In the genomic region with DNA sequence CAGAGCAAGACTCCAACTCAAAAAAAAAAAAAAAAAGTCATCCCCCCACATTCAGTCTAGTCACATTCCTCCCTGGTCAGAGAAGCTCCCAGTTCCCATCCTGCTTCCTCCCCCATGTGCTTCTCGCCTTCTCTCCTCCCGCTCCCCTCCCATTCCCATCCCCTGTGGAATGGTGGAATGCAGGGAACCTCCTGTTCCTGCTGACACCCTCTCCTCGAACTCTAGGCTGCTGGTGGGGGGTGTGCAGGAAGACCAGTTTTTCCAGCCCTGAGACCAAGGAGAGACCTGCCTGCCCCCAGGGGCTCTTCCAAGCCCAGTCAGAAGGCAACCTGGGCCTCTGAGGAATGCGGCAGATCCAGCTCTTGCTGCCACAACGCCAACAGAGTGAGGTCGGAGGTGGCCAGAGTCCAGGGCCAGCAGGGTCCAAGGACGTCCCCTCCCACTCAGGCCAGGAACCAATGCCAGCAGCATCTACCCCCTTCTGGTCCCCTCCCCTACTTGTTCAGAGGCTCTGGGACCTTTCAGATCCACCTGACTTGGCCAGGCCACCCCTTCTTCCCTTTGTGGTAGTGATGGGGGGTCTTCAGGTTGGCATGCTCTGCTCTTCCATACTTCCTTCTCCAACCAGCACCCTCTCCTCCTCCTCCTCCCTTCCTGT, we compare ENCODE assay signal across 1 cellular context.
TF ChIP-seq lines count a peak whose summit lies in the region.

No MANE protein-coding gene starts in this region.

TF ChIP-seq in HepG2, 621 proteins besides CTCF, POLR2A, EP300 and RAD21 (continued from another document and continues in another):
- TF ChIP-seq, protein P1, sequence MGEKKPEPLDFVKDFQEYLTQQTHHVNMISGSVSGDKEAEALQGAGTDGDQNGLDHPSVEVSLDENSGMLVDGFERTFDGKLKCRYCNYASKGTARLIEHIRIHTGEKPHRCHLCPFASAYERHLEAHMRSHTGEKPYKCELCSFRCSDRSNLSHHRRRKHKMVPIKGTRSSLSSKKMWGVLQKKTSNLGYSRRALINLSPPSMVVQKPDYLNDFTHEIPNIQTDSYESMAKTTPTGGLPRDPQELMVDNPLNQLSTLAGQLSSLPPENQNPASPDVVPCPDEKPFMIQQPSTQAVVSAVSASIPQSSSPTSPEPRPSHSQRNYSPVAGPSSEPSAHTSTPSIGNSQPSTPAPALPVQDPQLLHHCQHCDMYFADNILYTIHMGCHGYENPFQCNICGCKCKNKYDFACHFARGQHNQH (CRISPR knock-in tag; IDR thresholded peaks at IDR 0.05), result peak; percentile 77; the same call in 1 of the 2 replicates
- TF ChIP-seq, protein P2, sequence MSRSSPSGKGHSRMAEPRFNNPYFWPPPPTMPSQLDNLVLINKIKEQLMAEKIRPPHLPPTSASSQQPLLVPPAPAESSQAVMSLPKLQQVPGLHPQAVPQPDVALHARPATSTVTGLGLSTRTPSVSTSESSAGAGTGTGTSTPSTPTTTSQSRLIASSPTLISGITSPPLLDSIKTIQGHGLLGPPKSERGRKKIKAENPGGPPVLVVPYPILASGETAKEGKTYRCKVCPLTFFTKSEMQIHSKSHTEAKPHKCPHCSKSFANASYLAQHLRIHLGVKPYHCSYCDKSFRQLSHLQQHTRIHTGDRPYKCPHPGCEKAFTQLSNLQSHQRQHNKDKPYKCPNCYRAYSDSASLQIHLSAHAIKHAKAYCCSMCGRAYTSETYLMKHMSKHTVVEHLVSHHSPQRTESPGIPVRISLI (CRISPR knock-in tag; IDR thresholded peaks at IDR 0.05; ENCODE audit: borderline replicate concordance), result peak; percentile 83; the same call in 1 of the 2 replicates
- TF ChIP-seq SATB2 (CRISPR knock-in tag; IDR thresholded peaks at IDR 0.05), result no peak
- TF ChIP-seq MED13 (CRISPR knock-in tag; IDR thresholded peaks at IDR 0.05), result peak; percentile 67; the same call in 1 of the 2 replicates
- no peak for TF ChIP-seq FOXA1 (IDR thresholded peaks at IDR 0.05)
- peak; percentile 64 for TF ChIP-seq FOXA1 (CRISPR knock-in tag; IDR thresholded peaks at IDR 0.05)
- TF ChIP-seq PHF20 (CRISPR knock-in tag; IDR thresholded peaks at IDR 0.05), result no peak; the same call in 1 of the 2 replicates
- TF ChIP-seq, protein P3, sequence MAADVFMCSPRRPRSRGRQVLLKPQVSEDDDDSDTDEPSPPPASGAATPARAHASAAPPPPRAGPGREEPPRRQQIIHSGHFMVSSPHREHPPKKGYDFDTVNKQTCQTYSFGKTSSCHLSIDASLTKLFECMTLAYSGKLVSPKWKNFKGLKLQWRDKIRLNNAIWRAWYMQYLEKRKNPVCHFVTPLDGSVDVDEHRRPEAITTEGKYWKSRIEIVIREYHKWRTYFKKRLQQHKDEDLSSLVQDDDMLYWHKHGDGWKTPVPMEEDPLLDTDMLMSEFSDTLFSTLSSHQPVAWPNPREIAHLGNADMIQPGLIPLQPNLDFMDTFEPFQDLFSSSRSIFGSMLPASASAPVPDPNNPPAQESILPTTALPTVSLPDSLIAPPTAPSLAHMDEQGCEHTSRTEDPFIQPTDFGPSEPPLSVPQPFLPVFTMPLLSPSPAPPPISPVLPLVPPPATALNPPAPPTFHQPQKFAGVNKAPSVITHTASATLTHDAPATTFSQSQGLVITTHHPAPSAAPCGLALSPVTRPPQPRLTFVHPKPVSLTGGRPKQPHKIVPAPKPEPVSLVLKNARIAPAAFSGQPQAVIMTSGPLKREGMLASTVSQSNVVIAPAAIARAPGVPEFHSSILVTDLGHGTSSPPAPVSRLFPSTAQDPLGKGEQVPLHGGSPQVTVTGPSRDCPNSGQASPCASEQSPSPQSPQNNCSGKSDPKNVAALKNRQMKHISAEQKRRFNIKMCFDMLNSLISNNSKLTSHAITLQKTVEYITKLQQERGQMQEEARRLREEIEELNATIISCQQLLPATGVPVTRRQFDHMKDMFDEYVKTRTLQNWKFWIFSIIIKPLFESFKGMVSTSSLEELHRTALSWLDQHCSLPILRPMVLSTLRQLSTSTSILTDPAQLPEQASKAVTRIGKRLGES (CRISPR knock-in tag; IDR thresholded peaks at IDR 0.05; ENCODE audit: borderline replicate concordance), result no peak
- peak; percentile 65; the same call in 1 of the 2 replicates for TF ChIP-seq PHF8 (CRISPR knock-in tag; IDR thresholded peaks at IDR 0.05)
- no peak for TF ChIP-seq ZNF678 (CRISPR knock-in tag; IDR thresholded peaks at IDR 0.05)
- TF ChIP-seq ZNF589 (CRISPR knock-in tag; conservative IDR thresholded peaks at IDR 0.05), result no peak
- peak; percentile 74 for TF ChIP-seq FOXO1 (CRISPR knock-in tag; IDR thresholded peaks at IDR 0.05)
- TF ChIP-seq FIP1L1 (IDR thresholded peaks at IDR 0.05; ENCODE audit: borderline replicate concordance, insufficient read depth, low read depth, low read length), result no peak
- no peak for TF ChIP-seq ZNF879 (CRISPR knock-in tag; IDR thresholded peaks at IDR 0.05)
- TF ChIP-seq, protein P4, sequence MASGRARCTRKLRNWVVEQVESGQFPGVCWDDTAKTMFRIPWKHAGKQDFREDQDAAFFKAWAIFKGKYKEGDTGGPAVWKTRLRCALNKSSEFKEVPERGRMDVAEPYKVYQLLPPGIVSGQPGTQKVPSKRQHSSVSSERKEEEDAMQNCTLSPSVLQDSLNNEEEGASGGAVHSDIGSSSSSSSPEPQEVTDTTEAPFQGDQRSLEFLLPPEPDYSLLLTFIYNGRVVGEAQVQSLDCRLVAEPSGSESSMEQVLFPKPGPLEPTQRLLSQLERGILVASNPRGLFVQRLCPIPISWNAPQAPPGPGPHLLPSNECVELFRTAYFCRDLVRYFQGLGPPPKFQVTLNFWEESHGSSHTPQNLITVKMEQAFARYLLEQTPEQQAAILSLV (CRISPR knock-in tag; IDR thresholded peaks at IDR 0.05; ENCODE audit: borderline replicate concordance), result peak; percentile 40; the same call in 1 of the 2 replicates
- TF ChIP-seq, protein P5, sequence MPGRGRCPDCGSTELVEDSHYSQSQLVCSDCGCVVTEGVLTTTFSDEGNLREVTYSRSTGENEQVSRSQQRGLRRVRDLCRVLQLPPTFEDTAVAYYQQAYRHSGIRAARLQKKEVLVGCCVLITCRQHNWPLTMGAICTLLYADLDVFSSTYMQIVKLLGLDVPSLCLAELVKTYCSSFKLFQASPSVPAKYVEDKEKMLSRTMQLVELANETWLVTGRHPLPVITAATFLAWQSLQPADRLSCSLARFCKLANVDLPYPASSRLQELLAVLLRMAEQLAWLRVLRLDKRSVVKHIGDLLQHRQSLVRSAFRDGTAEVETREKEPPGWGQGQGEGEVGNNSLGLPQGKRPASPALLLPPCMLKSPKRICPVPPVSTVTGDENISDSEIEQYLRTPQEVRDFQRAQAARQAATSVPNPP (CRISPR knock-in tag; IDR thresholded peaks at IDR 0.05), result peak; percentile 75; the same call in 1 of the 2 replicates
- TF ChIP-seq, protein P6, sequence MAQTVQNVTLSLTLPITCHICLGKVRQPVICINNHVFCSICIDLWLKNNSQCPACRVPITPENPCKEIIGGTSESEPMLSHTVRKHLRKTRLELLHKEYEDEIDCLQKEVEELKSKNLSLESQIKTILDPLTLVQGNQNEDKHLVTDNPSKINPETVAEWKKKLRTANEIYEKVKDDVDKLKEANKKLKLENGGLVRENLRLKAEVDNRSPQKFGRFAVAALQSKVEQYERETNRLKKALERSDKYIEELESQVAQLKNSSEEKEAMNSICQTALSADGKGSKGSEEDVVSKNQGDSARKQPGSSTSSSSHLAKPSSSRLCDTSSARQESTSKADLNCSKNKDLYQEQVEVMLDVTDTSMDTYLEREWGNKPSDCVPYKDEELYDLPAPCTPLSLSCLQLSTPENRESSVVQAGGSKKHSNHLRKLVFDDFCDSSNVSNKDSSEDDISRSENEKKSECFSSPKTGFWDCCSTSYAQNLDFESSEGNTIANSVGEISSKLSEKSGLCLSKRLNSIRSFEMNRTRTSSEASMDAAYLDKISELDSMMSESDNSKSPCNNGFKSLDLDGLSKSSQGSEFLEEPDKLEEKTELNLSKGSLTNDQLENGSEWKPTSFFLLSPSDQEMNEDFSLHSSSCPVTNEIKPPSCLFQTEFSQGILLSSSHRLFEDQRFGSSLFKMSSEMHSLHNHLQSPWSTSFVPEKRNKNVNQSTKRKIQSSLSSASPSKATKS (CRISPR knock-in tag; IDR thresholded peaks at IDR 0.05), result no peak
- TF ChIP-seq, protein P7, sequence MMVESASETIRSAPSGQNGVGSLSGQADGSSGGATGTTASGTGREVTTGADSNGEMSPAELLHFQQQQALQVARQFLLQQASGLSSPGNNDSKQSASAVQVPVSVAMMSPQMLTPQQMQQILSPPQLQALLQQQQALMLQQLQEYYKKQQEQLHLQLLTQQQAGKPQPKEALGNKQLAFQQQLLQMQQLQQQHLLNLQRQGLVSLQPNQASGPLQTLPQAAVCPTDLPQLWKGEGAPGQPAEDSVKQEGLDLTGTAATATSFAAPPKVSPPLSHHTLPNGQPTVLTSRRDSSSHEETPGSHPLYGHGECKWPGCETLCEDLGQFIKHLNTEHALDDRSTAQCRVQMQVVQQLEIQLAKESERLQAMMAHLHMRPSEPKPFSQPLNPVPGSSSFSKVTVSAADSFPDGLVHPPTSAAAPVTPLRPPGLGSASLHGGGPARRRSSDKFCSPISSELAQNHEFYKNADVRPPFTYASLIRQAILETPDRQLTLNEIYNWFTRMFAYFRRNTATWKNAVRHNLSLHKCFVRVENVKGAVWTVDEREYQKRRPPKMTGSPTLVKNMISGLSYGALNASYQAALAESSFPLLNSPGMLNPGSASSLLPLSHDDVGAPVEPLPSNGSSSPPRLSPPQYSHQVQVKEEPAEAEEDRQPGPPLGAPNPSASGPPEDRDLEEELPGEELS (CRISPR knock-in tag; IDR thresholded peaks at IDR 0.05), result peak; percentile 73; the same call in 1 of the 2 replicates
- TF ChIP-seq, protein P8, sequence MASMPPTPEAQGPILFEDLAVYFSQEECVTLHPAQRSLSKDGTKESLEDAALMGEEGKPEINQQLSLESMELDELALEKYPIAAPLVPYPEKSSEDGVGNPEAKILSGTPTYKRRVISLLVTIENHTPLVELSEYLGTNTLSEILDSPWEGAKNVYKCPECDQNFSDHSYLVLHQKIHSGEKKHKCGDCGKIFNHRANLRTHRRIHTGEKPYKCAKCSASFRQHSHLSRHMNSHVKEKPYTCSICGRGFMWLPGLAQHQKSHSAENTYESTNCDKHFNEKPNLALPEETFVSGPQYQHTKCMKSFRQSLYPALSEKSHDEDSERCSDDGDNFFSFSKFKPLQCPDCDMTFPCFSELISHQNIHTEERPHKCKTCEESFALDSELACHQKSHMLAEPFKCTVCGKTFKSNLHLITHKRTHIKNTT (CRISPR knock-in tag; IDR thresholded peaks at IDR 0.05), result no peak
- TF ChIP-seq, protein P9, sequence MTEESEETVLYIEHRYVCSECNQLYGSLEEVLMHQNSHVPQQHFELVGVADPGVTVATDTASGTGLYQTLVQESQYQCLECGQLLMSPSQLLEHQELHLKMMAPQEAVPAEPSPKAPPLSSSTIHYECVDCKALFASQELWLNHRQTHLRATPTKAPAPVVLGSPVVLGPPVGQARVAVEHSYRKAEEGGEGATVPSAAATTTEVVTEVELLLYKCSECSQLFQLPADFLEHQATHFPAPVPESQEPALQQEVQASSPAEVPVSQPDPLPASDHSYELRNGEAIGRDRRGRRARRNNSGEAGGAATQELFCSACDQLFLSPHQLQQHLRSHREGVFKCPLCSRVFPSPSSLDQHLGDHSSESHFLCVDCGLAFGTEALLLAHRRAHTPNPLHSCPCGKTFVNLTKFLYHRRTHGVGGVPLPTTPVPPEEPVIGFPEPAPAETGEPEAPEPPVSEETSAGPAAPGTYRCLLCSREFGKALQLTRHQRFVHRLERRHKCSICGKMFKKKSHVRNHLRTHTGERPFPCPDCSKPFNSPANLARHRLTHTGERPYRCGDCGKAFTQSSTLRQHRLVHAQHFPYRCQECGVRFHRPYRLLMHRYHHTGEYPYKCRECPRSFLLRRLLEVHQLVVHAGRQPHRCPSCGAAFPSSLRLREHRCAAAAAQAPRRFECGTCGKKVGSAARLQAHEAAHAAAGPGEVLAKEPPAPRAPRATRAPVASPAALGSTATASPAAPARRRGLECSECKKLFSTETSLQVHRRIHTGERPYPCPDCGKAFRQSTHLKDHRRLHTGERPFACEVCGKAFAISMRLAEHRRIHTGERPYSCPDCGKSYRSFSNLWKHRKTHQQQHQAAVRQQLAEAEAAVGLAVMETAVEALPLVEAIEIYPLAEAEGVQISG (CRISPR knock-in tag; IDR thresholded peaks at IDR 0.05), result peak; percentile 80
- peak; percentile 89; the same call in 1 of the 2 replicates for TF ChIP-seq BRD4 (CRISPR knock-in tag; IDR thresholded peaks at IDR 0.05)
- peak; percentile 99 for TF ChIP-seq ASH2L (IDR thresholded peaks at IDR 0.05; ENCODE audit: insufficient read length, low read depth, low read length)
- no peak for TF ChIP-seq SRSF9 (IDR thresholded peaks at IDR 0.05; ENCODE audit: borderline replicate concordance, insufficient read depth, low read depth, low read length, poor library complexity, severe bottlenecking)
- 0 out of 2 replicates have a peak, but pooled peaks have one; percentile 38 for TF ChIP-seq ZNF34 (CRISPR knock-in tag; IDR thresholded peaks at IDR 0.05; ENCODE audit: borderline replicate concordance)
- TF ChIP-seq CREB1 (IDR thresholded peaks at IDR 0.05), result no peak
- no peak for TF ChIP-seq CREB1 (CRISPR knock-in tag; IDR thresholded peaks at IDR 0.05)
- TF ChIP-seq ZMAT3 (CRISPR knock-in tag; conservative IDR thresholded peaks at IDR 0.05), result peak; percentile 55; the same call in 1 of the 2 replicates
- TF ChIP-seq ZNF224 (CRISPR knock-in tag; IDR thresholded peaks at IDR 0.05), result 0 out of 2 replicates have a peak, but pooled peaks have one; percentile 70
- TF ChIP-seq RCOR2 (CRISPR knock-in tag; IDR thresholded peaks at IDR 0.05), result no peak; the same call in 1 of the 2 replicates
- no peak for TF ChIP-seq ZNF446 (CRISPR knock-in tag; IDR thresholded peaks at IDR 0.05)
- TF ChIP-seq GATA4 (IDR thresholded peaks at IDR 0.05; ENCODE audit: borderline replicate concordance, low read depth), result 0 out of 2 replicates have a peak, but pooled peaks have one; percentile 23
- TF ChIP-seq TARDBP (CRISPR knock-in tag; IDR thresholded peaks at IDR 0.05), result peak; percentile 86
- TF ChIP-seq TEAD2 (CRISPR knock-in tag; IDR thresholded peaks at IDR 0.05), result no peak
- TF ChIP-seq MXI1 (IDR thresholded peaks at IDR 0.05; ENCODE audit: borderline replicate concordance, low read depth, low read length), result peak; percentile 34; the same call in 1 of the 3 replicates
- peak; percentile 89 for TF ChIP-seq HDAC2 (CRISPR knock-in tag; IDR thresholded peaks at IDR 0.05)
- TF ChIP-seq, protein P10, sequence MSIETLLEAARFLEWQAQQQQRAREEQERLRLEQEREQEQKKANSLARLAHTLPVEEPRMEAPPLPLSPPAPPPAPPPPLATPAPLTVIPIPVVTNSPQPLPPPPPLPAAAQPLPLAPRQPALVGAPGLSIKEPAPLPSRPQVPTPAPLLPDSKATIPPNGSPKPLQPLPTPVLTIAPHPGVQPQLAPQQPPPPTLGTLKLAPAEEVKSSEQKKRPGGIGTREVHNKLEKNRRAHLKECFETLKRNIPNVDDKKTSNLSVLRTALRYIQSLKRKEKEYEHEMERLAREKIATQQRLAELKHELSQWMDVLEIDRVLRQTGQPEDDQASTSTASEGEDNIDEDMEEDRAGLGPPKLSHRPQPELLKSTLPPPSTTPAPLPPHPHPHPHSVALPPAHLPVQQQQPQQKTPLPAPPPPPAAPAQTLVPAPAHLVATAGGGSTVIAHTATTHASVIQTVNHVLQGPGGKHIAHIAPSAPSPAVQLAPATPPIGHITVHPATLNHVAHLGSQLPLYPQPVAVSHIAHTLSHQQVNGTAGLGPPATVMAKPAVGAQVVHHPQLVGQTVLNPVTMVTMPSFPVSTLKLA (IDR thresholded peaks at IDR 0.05), result no peak
- TF ChIP-seq CBFB (CRISPR knock-in tag; IDR thresholded peaks at IDR 0.05), result 0 out of 2 replicates have a peak, but pooled peaks have one; percentile 28
- TF ChIP-seq ZZZ3 (CRISPR knock-in tag; IDR thresholded peaks at IDR 0.05; ENCODE audit: borderline replicate concordance), result no peak
- TF ChIP-seq, protein P11, sequence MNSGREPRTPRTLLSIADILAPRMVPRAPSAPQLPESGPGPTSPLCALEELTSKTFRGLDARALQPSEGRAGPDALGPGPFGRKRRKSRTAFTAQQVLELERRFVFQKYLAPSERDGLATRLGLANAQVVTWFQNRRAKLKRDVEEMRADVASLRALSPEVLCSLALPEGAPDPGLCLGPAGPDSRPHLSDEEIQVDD (CRISPR knock-in tag; IDR thresholded peaks at IDR 0.05; ENCODE audit: borderline replicate concordance), result no peak
